Comparison of ENCODE assay signal across 1 cellular context in the genomic region with DNA sequence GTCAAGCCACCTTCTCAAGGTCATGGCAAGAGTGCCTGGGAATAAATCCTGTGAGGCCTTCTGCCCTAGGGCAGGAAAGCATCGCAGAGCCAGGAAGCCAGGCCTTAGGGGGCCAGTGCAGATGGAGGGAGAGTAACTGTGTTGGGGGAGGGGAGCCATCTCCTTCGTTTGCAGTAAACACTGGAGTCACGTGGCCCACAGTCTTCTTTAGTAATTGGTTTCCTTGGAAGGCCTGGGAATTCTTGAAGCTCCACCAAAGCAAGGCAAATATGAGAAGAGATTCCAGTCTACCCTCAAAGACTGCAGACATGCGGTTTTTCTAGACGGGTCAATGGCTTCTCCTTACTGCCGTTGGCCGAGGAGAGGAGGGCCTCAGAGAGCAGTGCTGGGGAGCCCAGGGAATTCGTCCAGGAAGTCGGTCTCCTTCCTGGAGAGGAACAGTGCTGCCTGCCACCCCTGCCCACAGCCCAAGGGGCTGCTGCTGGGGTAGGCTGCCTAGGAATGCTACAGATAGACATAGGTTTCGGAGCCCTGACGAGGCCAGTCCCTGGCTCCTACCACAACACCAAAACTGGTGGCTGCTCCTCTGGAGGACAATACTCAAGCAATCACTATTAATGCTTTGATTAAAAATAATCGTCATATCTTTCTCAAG.
A peak's percentile ranks its signal among the peaks of the same experiment; 100 is the strongest.
TF ChIP-seq lines count a peak whose summit lies in the region.

No MANE protein-coding gene starts in this region.

TF ChIP-seq in WTC11, 78 proteins besides CTCF, POLR2A, EP300 and RAD21 (continued from another document):
- TF ChIP-seq, protein P1, sequence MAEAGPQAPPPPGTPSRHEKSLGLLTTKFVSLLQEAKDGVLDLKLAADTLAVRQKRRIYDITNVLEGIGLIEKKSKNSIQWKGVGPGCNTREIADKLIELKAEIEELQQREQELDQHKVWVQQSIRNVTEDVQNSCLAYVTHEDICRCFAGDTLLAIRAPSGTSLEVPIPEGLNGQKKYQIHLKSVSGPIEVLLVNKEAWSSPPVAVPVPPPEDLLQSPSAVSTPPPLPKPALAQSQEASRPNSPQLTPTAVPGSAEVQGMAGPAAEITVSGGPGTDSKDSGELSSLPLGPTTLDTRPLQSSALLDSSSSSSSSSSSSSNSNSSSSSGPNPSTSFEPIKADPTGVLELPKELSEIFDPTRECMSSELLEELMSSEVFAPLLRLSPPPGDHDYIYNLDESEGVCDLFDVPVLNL (CRISPR knock-in tag; IDR thresholded peaks at IDR 0.05; ENCODE audit: borderline replicate concordance, low read depth) = no peak
- TF ChIP-seq, protein P2, sequence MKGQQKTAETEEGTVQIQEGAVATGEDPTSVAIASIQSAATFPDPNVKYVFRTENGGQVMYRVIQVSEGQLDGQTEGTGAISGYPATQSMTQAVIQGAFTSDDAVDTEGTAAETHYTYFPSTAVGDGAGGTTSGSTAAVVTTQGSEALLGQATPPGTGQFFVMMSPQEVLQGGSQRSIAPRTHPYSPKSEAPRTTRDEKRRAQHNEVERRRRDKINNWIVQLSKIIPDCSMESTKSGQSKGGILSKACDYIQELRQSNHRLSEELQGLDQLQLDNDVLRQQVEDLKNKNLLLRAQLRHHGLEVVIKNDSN (CRISPR knock-in tag; IDR thresholded peaks at IDR 0.05) = peak; percentile 88
